19 cellular contexts compared by ENCODE assay signal in genomic region chr1:28288487-28288886, GRCh38. TPM values are rescaled to one million over a fixed set of nuclear protein-coding genes. Genes with fewer than 3 reads are reported as not detected.
DNase-seq lines count a peak whose midpoint lies in the region; TF ChIP-seq lines count a peak whose summit lies in the region.
"Had no signal": no experiment of that assay in that cellular context is flagged by ENCODE, and none has a peak within 500 bp of the region (broad histone marks: within the 10 kb centered on the region; RNA-seq: fewer than 3 reads in every experiment).

No MANE protein-coding gene starts in this region.

- H3K27me3 Mint-ChIP-seq in MCF 10A (ENCODE audit: insufficient read depth, unreplicated experiment) (no peaks in the 10 kb centered on the region), nephron (ENCODE audit: low read depth) (no peaks in the 10 kb centered on the region)
- no peaks in the 10 kb centered on the region for H3K27me3 Mint-ChIP-seq in dendritic cell treated with granulocyte-macrophage colony-stimulating factor and Interleukin-4, amounts not matched to agents 40 ng/mL and 50 ng/mL, for 4 days
- H3K27me3 Mint-ChIP-seq: CD4-positive, alpha-beta memory T cell had no signal

- POLR2A ChIA-PET in MCF 10A (lab: Yijun Ruan, JAX), result interaction anchor here (0.8 to 3.1 kb wide), 6 partner anchors 15 to 51 kb away, joined by 3 to 11 read pairs (median 5); partner anchors contain the start of gene MED18

- no peak overlapping the region for H3K27ac ChIP-seq in breast epithelium
- H3K27ac ChIP-seq: BLaER1 treated with 17β-estradiol and CSF1 and Interleukin-3, amounts not matched to agents 10 nM and 100 nM; SJSA1 had no signal

- no peak overlapping the region for H3K4me3 Mint-ChIP-seq in MCF 10A (ENCODE audit: unreplicated experiment)
- H3K4me3 Mint-ChIP-seq in dendritic cell treated with granulocyte-macrophage colony-stimulating factor and Interleukin-4, amounts not matched to agents 40 ng/mL and 50 ng/mL, for 4 days, result no peak overlapping the region
- H3K4me3 Mint-ChIP-seq in nephron, result no peak overlapping the region
- H3K4me3 Mint-ChIP-seq: CD4-positive, alpha-beta memory T cell had no signal

- H3K27me3 ChIP-seq in breast epithelium, result no peaks in the 10 kb centered on the region
- H3K27me3 ChIP-seq: BLaER1 treated with 17β-estradiol and CSF1 and Interleukin-3, amounts not matched to agents 10 nM and 100 nM; SJSA1 had no signal

- H3K4me1 Mint-ChIP-seq in MCF 10A (ENCODE audit: insufficient read depth, unreplicated experiment), result no peaks in the 10 kb centered on the region
- peaks cover 38% of the 10 kb centered on the region for H3K4me1 Mint-ChIP-seq in dendritic cell treated with granulocyte-macrophage colony-stimulating factor and Interleukin-4, amounts not matched to agents 40 ng/mL and 50 ng/mL, for 4 days (ENCODE audit: low read depth)
- no peaks in the 10 kb centered on the region for H3K4me1 Mint-ChIP-seq in nephron

- no peak for DNase-seq in MCF 10A (ENCODE audit: unreplicated experiment)
- no peak for DNase-seq in breast epithelium (ENCODE audit: low spot score in 2 of 2)
- no peak for DNase-seq in activated effector memory CD4-positive, alpha-beta T cell treated with anti-CD3 and anti-CD28 coated beads, Interleukin-2, amount 50 U/mL, for 16 hours
- DNase-seq in central memory CD4-positive, alpha-beta T cell, result no peak
- no peak for DNase-seq in NCI-H2227 treated with DMSO at 0.1 percent for 48 hours (lab: John Stamatoyannopoulos, UW)
- DNase-seq: 8988T; CD4-positive, alpha-beta memory T cell; DMS153; GDM1; HCEC 1CT; Karpas-422; NCI-H1417 treated with DMSO at 0.1 percent for 48 hours; NCI-H187; NCI-H446 treated with DMSO at 0.1 percent for 48 hours; NCI-H526 treated with DMSO at 0.1 percent for 48 hours had no signal

- no peaks in the 10 kb centered on the region for H3K4me1 ChIP-seq in breast epithelium
- H3K4me1 ChIP-seq: SJSA1 had no signal

- no peaks in the 10 kb centered on the region for H3K9me3 ChIP-seq in breast epithelium
- H3K9me3 ChIP-seq: BLaER1 treated with 17β-estradiol and CSF1 and Interleukin-3, amounts not matched to agents 10 nM and 100 nM; SJSA1 had no signal

- TF ChIP-seq CTCF in MCF 10A (IDR thresholded peaks at IDR 0.05; ENCODE audit: unreplicated experiment) (no peak), breast epithelium (IDR thresholded peaks at IDR 0.05) (no peak), nephron (IDR thresholded peaks at IDR 0.05; ENCODE audit: unreplicated experiment in 3 of 3) (no peak)

- TSS peak; percentile 1 for BruUV-seq in MCF 10A (replicated peaks; lab: Mats Ljungman, UMichigan)

- CTCF ChIA-PET in MCF 10A (lab: Yijun Ruan, JAX), result interaction anchor here (0.6 to 0.7 kb wide), 2 partner anchors 13 to 142 kb away, joined by 4 read pairs; no protein-coding TSS in a partner anchor

- TF ChIP-seq POLR2A in breast epithelium (IDR thresholded peaks at IDR 0.05), result no peak

- peaks cover 23% of the 10 kb centered on the region for H3K36me3 Mint-ChIP-seq in MCF 10A (ENCODE audit: insufficient read depth, unreplicated experiment)
- H3K36me3 Mint-ChIP-seq in dendritic cell treated with granulocyte-macrophage colony-stimulating factor and Interleukin-4, amounts not matched to agents 40 ng/mL and 50 ng/mL, for 4 days (ENCODE audit: low read depth), result no peaks in the 10 kb centered on the region
- H3K36me3 Mint-ChIP-seq in nephron (ENCODE audit: low read depth), result no peaks in the 10 kb centered on the region
- H3K36me3 Mint-ChIP-seq: CD4-positive, alpha-beta memory T cell had no signal

- no peaks in the 10 kb centered on the region for H3K36me3 ChIP-seq in breast epithelium
- H3K36me3 ChIP-seq: SJSA1 had no signal

- no peak overlapping the region for H3K4me3 ChIP-seq in breast epithelium
- H3K4me3 ChIP-seq: BLaER1 treated with 17β-estradiol and CSF1 and Interleukin-3, amounts not matched to agents 10 nM and 100 nM; SJSA1 had no signal

- intact Hi-C loops in MCF 10A (cut with micrococcal nuclease) (no loop called here), breast epithelium (cut with DNase I; ENCODE audit: low total_unique reads) (no loop called here)
- intact Hi-C loops in dendritic cell treated with granulocyte-macrophage colony-stimulating factor and Interleukin-4, amounts not matched to agents 40 ng/mL and 50 ng/mL, for 4 days (cut with micrococcal nuclease), result loop anchor here (5.0 kb wide), 1 partner anchor 39 kb away; the partner anchor contains the start of gene MED18

- H3K27ac Mint-ChIP-seq in MCF 10A (ENCODE audit: low read depth, unreplicated experiment), result peak overlapping the region; percentile 32
- H3K27ac Mint-ChIP-seq in dendritic cell treated with granulocyte-macrophage colony-stimulating factor and Interleukin-4, amounts not matched to agents 40 ng/mL and 50 ng/mL, for 4 days, result peak overlapping the region; percentile 14
- peak overlapping the region in 2 of 3 experiments; percentile 22 to 26 for H3K27ac Mint-ChIP-seq in nephron

- no peaks in the 10 kb centered on the region for H3K9me3 Mint-ChIP-seq in MCF 10A (ENCODE audit: unreplicated experiment)
- H3K9me3 Mint-ChIP-seq in dendritic cell treated with granulocyte-macrophage colony-stimulating factor and Interleukin-4, amounts not matched to agents 40 ng/mL and 50 ng/mL, for 4 days, result no peaks in the 10 kb centered on the region
- H3K9me3 Mint-ChIP-seq in nephron, result no peaks in the 10 kb centered on the region
- H3K9me3 Mint-ChIP-seq: CD4-positive, alpha-beta memory T cell had no signal

RNA-seq across cellular contexts. Expression of gene SESN2, which starts 29.2 kb away (rescaled TPM):
- total RNA-seq in MCF 10A (2022) (106 and 118 TPM in 2 replicates), breast epithelium (10 to 100 TPM in 2 of 3 donors, 1 to 10 TPM in 1; 10.0 to 16.0 (median 12.5) TPM)

RNA-seq across cellular contexts. Expression of gene MED18, which starts 40.4 kb away (rescaled TPM):
- total RNA-seq in MCF 10A (2022), result 19.0 and 22.9 TPM in 2 replicates
- total RNA-seq in breast epithelium, result 10 to 100 TPM in 2 of 3 donors, 1 to 10 TPM in 1; 8.3 to 14.4 (median 12.6) TPM

RNA-seq across cellular contexts. Expression of gene ATP5IF1, which starts 52.6 kb away (rescaled TPM):
- total RNA-seq in MCF 10A (2022) (214 and 232 TPM in 2 replicates), breast epithelium (100 to 1,000 TPM; 137 to 147 (median 138) TPM)

RNA-seq across cellular contexts. Expression of gene DNAJC8, which starts 55.7 kb away (rescaled TPM):
- total RNA-seq in MCF 10A (2022) (59.6 and 60.0 TPM in 2 replicates), breast epithelium (10 to 100 TPM; 67.8 to 76.4 (median 75.4) TPM)
